Comparison of ENCODE assay signal across 1 cellular context in the genomic region with DNA sequence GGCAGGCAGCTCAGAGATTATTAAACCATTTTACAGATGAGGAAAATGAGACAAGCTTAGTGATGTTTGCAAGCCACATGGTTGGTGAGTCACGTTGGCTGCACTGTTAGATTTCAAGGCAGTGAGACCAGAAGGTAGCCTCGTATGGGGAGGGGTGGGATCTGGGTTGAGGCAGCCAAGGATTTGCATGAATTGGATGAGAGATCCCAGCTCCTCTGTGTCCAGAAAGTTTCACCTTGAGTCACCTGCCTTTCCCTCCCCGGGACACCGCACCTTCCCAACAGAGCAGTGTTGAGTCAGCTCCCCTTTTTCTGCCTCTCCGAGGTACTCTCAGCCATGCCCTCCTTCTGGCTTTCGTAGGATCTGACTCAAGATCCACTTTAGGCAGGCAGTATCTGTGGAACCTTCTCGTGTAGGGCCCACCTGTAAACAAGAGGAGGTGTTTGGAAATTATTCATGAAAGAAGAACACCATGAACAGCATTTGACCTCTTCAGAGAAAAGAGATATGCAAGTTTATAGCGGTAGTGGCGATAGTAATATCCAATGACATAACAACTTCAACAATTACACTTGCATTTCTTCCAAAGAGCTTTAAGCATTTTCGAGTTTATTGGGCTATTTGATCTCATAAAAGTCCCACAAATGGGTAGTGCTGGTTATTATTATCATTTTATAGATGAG.
TF ChIP-seq lines count a peak whose summit lies in the region.

No MANE protein-coding gene starts in this region.

TF ChIP-seq in IMR-90, 13 proteins besides CTCF, POLR2A, EP300 and RAD21:
- no peak for TF ChIP-seq FOS (IDR thresholded peaks at IDR 0.05; ENCODE audit: low read depth, low read length)
- no peak for TF ChIP-seq RCOR1 (IDR thresholded peaks at IDR 0.05; ENCODE audit: insufficient replicate concordance, low read length)
- TF ChIP-seq, protein P1, sequence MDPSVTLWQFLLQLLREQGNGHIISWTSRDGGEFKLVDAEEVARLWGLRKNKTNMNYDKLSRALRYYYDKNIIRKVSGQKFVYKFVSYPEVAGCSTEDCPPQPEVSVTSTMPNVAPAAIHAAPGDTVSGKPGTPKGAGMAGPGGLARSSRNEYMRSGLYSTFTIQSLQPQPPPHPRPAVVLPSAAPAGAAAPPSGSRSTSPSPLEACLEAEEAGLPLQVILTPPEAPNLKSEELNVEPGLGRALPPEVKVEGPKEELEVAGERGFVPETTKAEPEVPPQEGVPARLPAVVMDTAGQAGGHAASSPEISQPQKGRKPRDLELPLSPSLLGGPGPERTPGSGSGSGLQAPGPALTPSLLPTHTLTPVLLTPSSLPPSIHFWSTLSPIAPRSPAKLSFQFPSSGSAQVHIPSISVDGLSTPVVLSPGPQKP (IDR thresholded peaks at IDR 0.05; ENCODE audit: borderline replicate concordance, low read depth, low read length), result no peak
- no peak for TF ChIP-seq MXI1 (IDR thresholded peaks at IDR 0.05; ENCODE audit: borderline replicate concordance, low read depth, low read length)
- TF ChIP-seq, protein P2, sequence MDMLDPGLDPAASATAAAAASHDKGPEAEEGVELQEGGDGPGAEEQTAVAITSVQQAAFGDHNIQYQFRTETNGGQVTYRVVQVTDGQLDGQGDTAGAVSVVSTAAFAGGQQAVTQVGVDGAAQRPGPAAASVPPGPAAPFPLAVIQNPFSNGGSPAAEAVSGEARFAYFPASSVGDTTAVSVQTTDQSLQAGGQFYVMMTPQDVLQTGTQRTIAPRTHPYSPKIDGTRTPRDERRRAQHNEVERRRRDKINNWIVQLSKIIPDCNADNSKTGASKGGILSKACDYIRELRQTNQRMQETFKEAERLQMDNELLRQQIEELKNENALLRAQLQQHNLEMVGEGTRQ (IDR thresholded peaks at IDR 0.05; ENCODE audit: low read depth, low read length), result no peak
- no peak for TF ChIP-seq RFX5 (IDR thresholded peaks at IDR 0.05; ENCODE audit: low read depth, low read length)
- TF ChIP-seq CEBPB (IDR thresholded peaks at IDR 0.05; ENCODE audit: low read depth, low read length), result no peak
